ENCODE assay signal across 8 cellular contexts in the genomic region with DNA sequence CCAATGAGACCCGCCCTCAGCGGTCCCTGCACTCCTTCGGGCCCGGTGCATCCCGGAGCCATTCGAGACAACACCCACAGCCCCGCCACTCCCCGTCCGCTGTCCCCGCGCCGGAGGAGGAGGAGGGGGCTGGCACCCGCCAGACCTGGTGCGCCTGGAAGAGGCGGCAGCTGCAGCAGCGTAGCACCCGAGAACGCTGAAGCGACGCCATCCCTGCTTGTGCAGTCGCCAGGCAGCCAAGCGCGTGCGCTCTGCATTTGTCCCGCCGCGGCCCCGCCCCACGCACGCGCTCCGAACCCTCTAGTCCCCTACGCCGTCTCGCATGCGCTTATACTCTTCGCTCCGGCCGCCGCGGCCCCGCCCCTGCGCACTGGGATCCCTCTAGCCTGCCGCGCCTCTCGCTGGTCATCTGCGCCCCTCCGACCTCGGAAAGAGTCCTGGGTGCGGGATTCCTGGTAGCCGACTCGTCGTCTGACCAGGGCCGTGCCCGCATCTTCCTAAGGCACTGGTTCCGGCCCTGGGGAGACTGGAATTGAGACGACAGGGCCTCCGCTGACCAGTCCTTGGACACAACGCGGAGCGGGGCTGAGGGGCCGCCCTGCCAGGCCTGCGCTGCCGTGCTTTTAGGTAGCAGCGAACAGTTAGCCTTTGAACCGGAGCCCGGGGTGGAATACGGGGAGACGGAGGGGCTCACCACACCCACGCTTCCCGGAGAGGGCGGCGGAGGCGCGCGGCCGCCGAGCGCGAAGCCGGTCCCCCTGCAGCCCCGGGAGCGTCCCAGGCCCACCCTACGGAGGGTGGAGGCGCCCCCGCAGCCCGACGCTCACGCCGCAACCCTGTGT. TPM values are rescaled to one million over a fixed set of nuclear protein-coding genes. Genes with fewer than 3 reads are reported as not detected.
A peak's percentile ranks its signal among the peaks of the same experiment; 100 is the strongest.
DNase-seq lines count a peak whose midpoint lies in the region; ATAC-seq and TF ChIP-seq lines count a peak whose summit lies in the region.

A gene with protein sequence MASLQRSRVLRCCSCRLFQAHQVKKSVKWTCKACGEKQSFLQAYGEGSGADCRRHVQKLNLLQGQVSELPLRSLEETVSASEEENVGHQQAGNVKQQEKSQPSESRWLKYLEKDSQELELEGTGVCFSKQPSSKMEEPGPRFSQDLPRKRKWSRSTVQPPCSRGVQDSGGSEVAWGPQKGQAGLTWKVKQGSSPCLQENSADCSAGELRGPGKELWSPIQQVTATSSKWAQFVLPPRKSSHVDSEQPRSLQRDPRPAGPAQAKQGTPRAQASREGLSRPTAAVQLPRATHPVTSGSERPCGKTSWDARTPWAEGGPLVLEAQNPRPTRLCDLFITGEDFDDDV (minus strand): TSS at position 232 of the 842 bp plus-strand sequence. CDS start 21 bp downstream, at position 211.

- H3K9me3 ChIP-seq in HUES48 (ENCODE audit: control insufficient read depth, insufficient read depth, low read length) (no peaks in the 10 kb centered on the region), OCI-LY7 (ENCODE audit: low read length) (peaks cover 5% of the 10 kb centered on the region; the same call in 1 of the 2 replicates), mononuclear cell (ENCODE audit: low read depth, low read length) (no peaks in the 10 kb centered on the region)

- DNase-seq in D341Med (ENCODE audit: low spot score) (peak; percentile 96), OCI-LY7 (ENCODE audit: low spot score) (peak; percentile 96), activated T-cell treated with anti-CD3 and anti-CD28 coated beads for 24 hours (ENCODE audit: low read depth) (peak; percentile 90), epidermal melanocyte (ENCODE audit: insufficient read length, low spot score) (peak; percentile 96)
- DNase-seq in stimulated activated CD8-positive, alpha-beta memory T cell treated with anti-CD3 and anti-CD28 coated beads, Interleukin-4, amount 100 ng/mL, for 1 hour (ENCODE audit: low read depth in 2 of 2, low spot score in 1 of 2) = peak; percentile 75 to 83

- H3K4me3 ChIP-seq in HUES48 (ENCODE audit: low read depth, low read length) (peak within 1 kb of the TSS; percentile 94), OCI-LY7 (ENCODE audit: low read depth, low read length, poor library complexity, severe bottlenecking) (peak within 1 kb of the TSS; percentile 90), mononuclear cell (ENCODE audit: low read length) (peak within 1 kb of the TSS; percentile 82)

- no peak for TF ChIP-seq CTCF in OCI-LY7 (conservative IDR thresholded peaks at IDR 0.05; ENCODE audit: low read length)

- H3K79me2 ChIP-seq in OCI-LY7 (ENCODE audit: insufficient read depth, low read depth, low read length) = peaks cover 35% of the 10 kb centered on the region; the same call in 1 of the 2 replicates

- H3K27ac ChIP-seq in HUES48 (ENCODE audit: low read depth, low read length) (peak within 1 kb of the TSS; percentile 64), OCI-LY7 (ENCODE audit: low read depth, low read length, poor library complexity, severe bottlenecking) (peak within 1 kb of the TSS; percentile 69)

- POLR2A ChIA-PET in OCI-LY7 (lab: Charles Lee) = interaction anchor here (0.5 to 0.6 kb wide), 2 partner anchors 116 to 1310 kb away, joined by 3 to 4 read pairs; no protein-coding TSS in a partner anchor

- H3K9ac ChIP-seq in HUES48 (ENCODE audit: low read depth, low read length) = peak within 1 kb of the TSS; percentile 68

- intact Hi-C loops in OCI-LY7 (cut with micrococcal nuclease; ENCODE audit: unreplicated experiment) = loop anchor here (1.0 to 5.0 kb wide), 3 partner anchors 39 to 116 kb away; a partner anchor contains a TSS

- H3K9me2 ChIP-seq in OCI-LY7 (ENCODE audit: insufficient read depth, low read length) = no peaks in the 10 kb centered on the region

- BruUV-seq in OCI-LY7 (replicated peaks; lab: Mats Ljungman, UMichigan) = TSS peak; percentile 91

- no peaks in the 10 kb centered on the region for H4K20me1 ChIP-seq in OCI-LY7 (ENCODE audit: insufficient read depth, low read length)

- H3K4me1 ChIP-seq in HUES48 (ENCODE audit: control insufficient read depth, insufficient read depth, low read length) (no peaks in the 10 kb centered on the region; the same call in 1 of the 2 replicates), OCI-LY7 (ENCODE audit: insufficient read depth, low read length, poor library complexity, severe bottlenecking) (peaks cover 27% of the 10 kb centered on the region), mononuclear cell (ENCODE audit: insufficient read depth, low read length) (peaks cover 16% of the 10 kb centered on the region)

- H3K36me3 ChIP-seq in HUES48 (ENCODE audit: control insufficient read depth, insufficient read depth, low read length) (peaks cover 20% of the 10 kb centered on the region), OCI-LY7 (ENCODE audit: insufficient read depth, low read length) (peaks cover 37% of the 10 kb centered on the region)

- H2AFZ ChIP-seq in OCI-LY7 (ENCODE audit: low read length) = peak within 1 kb of the TSS; percentile 80

- ATAC-seq in GM21390 (IDR thresholded peaks at IDR 0.05; ENCODE audit: unreplicated experiment) = peak; percentile 98

- CTCF ChIA-PET in OCI-LY7 (lab: Charles Lee; ENCODE audit: unreplicated experiment) = no interaction called here

- no peaks in the 10 kb centered on the region for H3K27me3 ChIP-seq in HUES48 (ENCODE audit: control insufficient read depth, insufficient read depth, low read length)
- no peaks in the 10 kb centered on the region for H3K27me3 ChIP-seq in mononuclear cell (ENCODE audit: insufficient read depth, low read length)

- H3K4me2 ChIP-seq in OCI-LY7 (ENCODE audit: low read length) = peak within 1 kb of the TSS; percentile 77

RNA-seq across cellular contexts. Expression of the gene that starts here (rescaled TPM):
- 76.2 and 78.7 TPM in 2 replicates for total RNA-seq in OCI-LY7 (2014; rRNA removed; shearing (Covaris generic))
- total RNA-seq in OCI-LY7 (2022) = 70.5 and 76.5 TPM in 2 replicates
- 13.2 TPM for total RNA-seq in mononuclear cell

Comparison
In these comparisons a context has a peak if more than half of its experiments do, and no peak if none do; other contexts are left out.
1. Peak in every context shown above with its lines: DNase-seq, ATAC-seq, H3K4me3 ChIP-seq and H3K27ac ChIP-seq.